10 cellular contexts compared by ENCODE assay signal in genomic region chr11:123434262-123434661, GRCh38. TPM values are rescaled to one million over a fixed set of nuclear protein-coding genes. Genes with fewer than 3 reads are reported as not detected.
DNase-seq lines count a peak whose midpoint lies in the region; ATAC-seq, FAIRE-seq and TF ChIP-seq lines count a peak whose summit lies in the region.
"Had no signal": no experiment of that assay in that cellular context is flagged by ENCODE, and none has a peak within 500 bp of the region (broad histone marks: within the 10 kb centered on the region; RNA-seq: fewer than 3 reads in every experiment).

No MANE protein-coding gene starts in this region.

- peak overlapping the region; percentile 78 for H3K27ac ChIP-seq in PC-3 (ENCODE audit: low read length)
- H3K27ac ChIP-seq in endothelial cell of umbilical vein (ENCODE audit: insufficient read depth, low read depth, low read length) = no peak overlapping the region

- H3K9ac ChIP-seq in PC-3 (ENCODE audit: low read length) (peak overlapping the region; percentile 46), endothelial cell of umbilical vein (replicated peaks; ENCODE audit: extremely low read depth, insufficient read depth, low read length) (no peak overlapping the region)

- H3K27me3 ChIP-seq in PC-3 (ENCODE audit: low read length) = no peaks in the 10 kb centered on the region
- no peaks in the 10 kb centered on the region for H3K27me3 ChIP-seq in endothelial cell of umbilical vein (ENCODE audit: control insufficient read depth in 2 of 2, insufficient read depth in 2 of 2, low read length in 2 of 2)

- H2AFZ ChIP-seq in PC-3 (ENCODE audit: low read length) (no peak overlapping the region), endothelial cell of umbilical vein (ENCODE audit: low read depth, low read length) (no peak overlapping the region)

- TF ChIP-seq POLR2A in endothelial cell of umbilical vein (IDR thresholded peaks at IDR 0.05; ENCODE audit: low read depth, low read length) = no peak

- dilution Hi-C loops in endothelial cell of umbilical vein (cut with MboI; ENCODE audit: extremely low pct_ligation_motif_present, low sequenced_read_pairs) = no loop called here

- H3K4me2 ChIP-seq in PC-3 (ENCODE audit: low read length) (peak overlapping the region; percentile 45; the same call in 1 of the 2 replicates), endothelial cell of umbilical vein (ENCODE audit: insufficient read depth, low read length) (no peak overlapping the region)

- peaks cover 14% of the 10 kb centered on the region for H3K36me3 ChIP-seq in PC-3 (ENCODE audit: low read depth, low read length)
- no peaks in the 10 kb centered on the region for H3K36me3 ChIP-seq in endothelial cell of umbilical vein (ENCODE audit: control insufficient read depth in 2 of 2, extremely low read depth in 1 of 2, insufficient read depth in 2 of 2, low read length in 2 of 2)

- H3K9me2 ChIP-seq in PC-3 (replicated peaks; ENCODE audit: low read length) = no peaks in the 10 kb centered on the region

- POLR2A ChIA-PET in PC-3 (lab: Charles Lee; ENCODE audit: unreplicated experiment) (interaction anchor here (0.6 kb wide), 2 partner anchors 19 to 818 kb away, joined by 4 to 12 read pairs; no protein-coding TSS in a partner anchor), endothelial cell of umbilical vein (lab: Charles Lee) (no interaction called here)

- H3K9me3 ChIP-seq in PC-3 (ENCODE audit: low read length) (no peaks in the 10 kb centered on the region), endothelial cell of umbilical vein (replicated peaks; ENCODE audit: control insufficient read depth, insufficient read depth, low read length) (no peaks in the 10 kb centered on the region)

- H3K79me2 ChIP-seq in PC-3 (ENCODE audit: low read length) (peaks cover 87% of the 10 kb centered on the region), endothelial cell of umbilical vein (ENCODE audit: control insufficient read depth, insufficient read depth, low read length) (no peaks in the 10 kb centered on the region)

- ATAC-seq in PC-3 = no peak
- ATAC-seq in HG02840 (IDR thresholded peaks at IDR 0.05; ENCODE audit: low FRiP score, unreplicated experiment) = no peak

- peak; percentile 29 for TF ChIP-seq CTCF in AG09309 (IDR thresholded peaks at IDR 0.05; ENCODE audit: control insufficient read depth, insufficient read depth, low read depth, low read length, missing control alignments)
- TF ChIP-seq CTCF in PC-3 (conservative IDR thresholded peaks at IDR 0.05; ENCODE audit: low read depth, low read length) = peak; percentile 53
- peak in 1 of 2 donors; percentile 34 for TF ChIP-seq CTCF in endothelial cell of umbilical vein (IDR thresholded peaks at IDR 0.05; ENCODE audit: extremely low read depth in 1 of 2, insufficient read depth in 1 of 2, low read depth in 1 of 2, low read length in 2 of 2)

- peaks cover 4% of the 10 kb centered on the region for H3F3A ChIP-seq in PC-3 (ENCODE audit: low read length, unreplicated experiment)

- CTCF ChIA-PET in PC-3 (lab: Charles Lee) = interaction anchor here (0.6 to 1.5 kb wide), 3 partner anchors 27 to 380 kb away, joined by 3 to 18 read pairs (median 3); no protein-coding TSS in a partner anchor
- CTCF ChIA-PET in endothelial cell of umbilical vein (lab: Charles Lee) = interaction anchor here (0.6 to 3.2 kb wide), 14 partner anchors 17 to 331 kb away, joined by 3 to 36 read pairs (median 5); no protein-coding TSS in a partner anchor

- H3K4me1 ChIP-seq in PC-3 (ENCODE audit: insufficient read depth, low read length) = peaks cover 68% of the 10 kb centered on the region
- H3K4me1 ChIP-seq in endothelial cell of umbilical vein (ENCODE audit: control insufficient read depth, extremely low read depth, insufficient read depth, low read length) = peaks cover 11% of the 10 kb centered on the region

- H4K20me1 ChIP-seq in PC-3 (ENCODE audit: low read length) (peaks cover 10% of the 10 kb centered on the region; the same call in 1 of the 2 replicates), endothelial cell of umbilical vein (replicated peaks; ENCODE audit: control insufficient read depth, extremely low read depth, insufficient read depth, low read length) (no peaks in the 10 kb centered on the region)

- FAIRE-seq in endothelial cell of umbilical vein (lab: Jason Lieb, UNC) = peak; percentile 12
- FAIRE-seq: endometrium, TTC549 had no signal

- no TSS peak for BruUV-seq in PC-3 (replicated peaks; lab: Mats Ljungman, UMichigan)
- no TSS peak for BruUV-seq in endothelial cell of umbilical vein (replicated peaks; lab: Mats Ljungman, UMichigan)

- no peaks in the 10 kb centered on the region for H3K9me1 ChIP-seq in endothelial cell of umbilical vein (replicated peaks; ENCODE audit: control insufficient read depth, extremely low read depth, insufficient read depth, low read length)

- DNase-seq in AG09309 (ENCODE audit: low read depth) (no peak), GM03348 (ENCODE audit: low spot score) (peak; percentile 30), PC-3 (peak; percentile 51), endothelial cell of umbilical vein (ENCODE audit: low read depth, low spot score) (peak; percentile 25), AG20443 (ENCODE audit: low spot score) (no peak), SKM-1 treated with dmso at 0.1 percent for 144 hours (lab: John Stamatoyannopoulos, UW; ENCODE audit: unreplicated experiment) (no peak), NCI-H2107 (lab: John Stamatoyannopoulos, UW) (no peak)

- intact Hi-C loops in PC-3 (cut with micrococcal nuclease) = no loop called here
- intact Hi-C loops in endothelial cell of umbilical vein (cut with micrococcal nuclease) = loop anchor here (5.0 kb wide), 1 partner anchor 372 kb away; the partner anchor contains the start of gene HSPA8

- no peak overlapping the region for H3K4me3 ChIP-seq in AG09309 (ENCODE audit: control insufficient read depth, low read depth, low read length)
- H3K4me3 ChIP-seq in PC-3 (ENCODE audit: low read length) = no peak overlapping the region
- no peak overlapping the region for H3K4me3 ChIP-seq in endothelial cell of umbilical vein (replicated peaks in 1 of 3; ENCODE audit: insufficient read depth in 1 of 3, low read depth in 1 of 3, low read length in 3 of 3)

TF ChIP-seq in endothelial cell of umbilical vein, 7 proteins besides CTCF, POLR2A, EP300 and RAD21:
- TF ChIP-seq FOS (IDR thresholded peaks at IDR 0.05; ENCODE audit: borderline replicate concordance, insufficient read depth, low read length) (no peak), GATA2 (IDR thresholded peaks at IDR 0.05; ENCODE audit: insufficient read depth, insufficient read length, low read depth, low read length) (no peak), JUN (IDR thresholded peaks at IDR 0.05; ENCODE audit: borderline replicate concordance, insufficient read depth, insufficient read length, low read depth) (no peak), EZH2 (IDR thresholded peaks at IDR 0.05; ENCODE audit: borderline replicate concordance, low read depth, low read length, severe bottlenecking) (no peak), POLR2AphosphoS5 (IDR thresholded peaks at IDR 0.05; ENCODE audit: insufficient read depth, low read depth, low read length) (no peak), MYC (IDR thresholded peaks at IDR 0.05; ENCODE audit: low read depth, low read length) (no peak), MAX (IDR thresholded peaks at IDR 0.05; ENCODE audit: insufficient read depth, insufficient read length) (no peak)

RNA-seq across cellular contexts. Expression of gene GRAMD1B, which starts 4.2 kb away (rescaled TPM):
- total RNA-seq in PC-3 (2014; rRNA removed) = 82.1 and 110 TPM in 2 replicates
- 6.8 and 11.1 TPM in 2 replicates for total RNA-seq in endothelial cell of umbilical vein
- polyA plus RNA-seq in endothelial cell of umbilical vein = 4.5 and 5.1 TPM in 2 replicates
- 3.4 and 4.1 TPM in 2 replicates for polyA plus RNA-seq in endothelial cell of umbilical vein (2011; cell fraction: cytosol; rRNA removed)
- 16.8 and 18.4 TPM in 2 replicates for polyA plus RNA-seq in endothelial cell of umbilical vein (2011; cell fraction: nucleus; rRNA removed)
- 2.2 and 2.3 TPM in 2 replicates for polyA plus RNA-seq in endothelial cell of umbilical vein (2012)
- polyA minus RNA-seq in endothelial cell of umbilical vein = 9.1 and 9.2 TPM in 2 replicates
- 56.6 TPM for polyA minus RNA-seq in endothelial cell of umbilical vein (2011; cell fraction: cytosol; rRNA and poly(A)+ RNA removed)
- polyA minus RNA-seq in endothelial cell of umbilical vein (2011; cell fraction: nucleus; rRNA and poly(A)+ RNA removed) = 12.2 and 12.7 TPM in 2 replicates

Comparison
In these comparisons a context has a peak if more than half of its experiments do, and no peak if none do; other contexts are left out.
1. DNase-seq: peak in GM03348 (single experiment), PC-3 (single experiment) and endothelial cell of umbilical vein (single experiment); none in AG09309 (single experiment), AG20443 (single experiment), SKM-1 treated with dmso at 0.1 percent for 144 hours (single experiment) and NCI-H2107 (single experiment).